ENCODE assay signal across 11 cellular contexts in genomic region chr4:182937268-182938208, GRCh38. TPM values are rescaled to one million over a fixed set of nuclear protein-coding genes. Genes with fewer than 3 reads are reported as not detected.
DNase-seq lines count a peak whose midpoint lies in the region; ATAC-seq, FAIRE-seq and TF ChIP-seq lines count a peak whose summit lies in the region.
"Had no signal": no experiment of that assay in that cellular context is flagged by ENCODE, and none has a peak within 500 bp of the region (broad histone marks: within the 10 kb centered on the region; RNA-seq: fewer than 3 reads in every experiment).

No MANE protein-coding gene starts in this region.

- no peak overlapping the region for H3K27ac ChIP-seq in A549
- no peak overlapping the region for H3K27ac ChIP-seq in PC-3 (ENCODE audit: low read length)
- H3K27ac ChIP-seq: dorsolateral prefrontal cortex had no signal

- no peaks in the 10 kb centered on the region for H3K79me2 ChIP-seq in PC-3 (ENCODE audit: low read length)

- FAIRE-seq in A549 (lab: Jason Lieb, UNC), result no peak

- TF ChIP-seq POLR2A in A549 (IDR thresholded peaks at IDR 0.05; ENCODE audit: low read length), result no peak

- peak; percentile 41 to 62; a peak in 3 of 6 replicates for ATAC-seq in A549
- ATAC-seq in GM19463 (IDR thresholded peaks at IDR 0.05; ENCODE audit: unreplicated experiment), result peak; percentile 26
- ATAC-seq in HG02885 (IDR thresholded peaks at IDR 0.05; ENCODE audit: poor library complexity, unreplicated experiment), result peak; percentile 30
- ATAC-seq in PC-3, result peak; percentile 34

- H4K20me1 ChIP-seq in PC-3 (ENCODE audit: low read length), result no peaks in the 10 kb centered on the region

- WGBS in A549 (ENCODE audit: missing lambda C conversion rate), result 6% methylated on average over 5 of the region's 5 CpGs

- H3K4me1 ChIP-seq in A549, result no peaks in the 10 kb centered on the region
- no peaks in the 10 kb centered on the region for H3K4me1 ChIP-seq in PC-3 (ENCODE audit: insufficient read depth, low read length)

- DNase-seq in A549 (ENCODE audit: low read depth in 1 of 2, low spot score in 1 of 2) (no peak), PC-3 (no peak), NCI-H748 treated with DMSO at 0.1 percent for 48 hours (lab: John Stamatoyannopoulos, UW) (no peak), kidney tubule cell (ENCODE audit: low spot score) (no peak), NCI-H2227 treated with DMSO at 0.1 percent for 48 hours (lab: John Stamatoyannopoulos, UW) (no peak)
- DNase-seq in activated CD4-positive, alpha-beta T cell treated with anti-CD3 and anti-CD28 coated beads for 48 hours, result no peak

- no peak for TF ChIP-seq EP300 in A549 (IDR thresholded peaks at IDR 0.05)

- peak overlapping the region; percentile 95 for H2AFZ ChIP-seq in PC-3 (ENCODE audit: low read length)

- no peaks in the 10 kb centered on the region for H3K36me3 ChIP-seq in PC-3 (ENCODE audit: low read depth, low read length)
- H3K36me3 ChIP-seq: HAP-1, MG63 had no signal

- H3F3A ChIP-seq in PC-3 (ENCODE audit: low read length, unreplicated experiment), result no peaks in the 10 kb centered on the region

- no TSS peak for BruUV-seq in PC-3 (replicated peaks; lab: Mats Ljungman, UMichigan)

- intact Hi-C loops in PC-3 (cut with micrococcal nuclease), result loop anchor here (1.0 to 2.0 kb wide), 3 partner anchors 136 to 325 kb away; no protein-coding TSS in a partner anchor

- no peaks in the 10 kb centered on the region for H3K27me3 ChIP-seq in PC-3 (ENCODE audit: low read length)
- H3K27me3 ChIP-seq: MG63 had no signal

- no peak for TF ChIP-seq CTCF in A549 (IDR thresholded peaks at IDR 0.05)
- TF ChIP-seq CTCF in PC-3 (conservative IDR thresholded peaks at IDR 0.05; ENCODE audit: low read depth, low read length), result no peak

- POLR2A ChIA-PET in A549 (lab: Yijun Ruan, JAX) (interaction anchor here (1.5 kb wide), 1 partner anchor 161 kb away, joined by 3 read pairs; the partner anchor contains the start of gene WWC2), PC-3 (lab: Charles Lee; ENCODE audit: unreplicated experiment) (no interaction called here)

- TF ChIP-seq RAD21 in A549 (conservative IDR thresholded peaks at IDR 0.05 in 1 of 2, IDR thresholded peaks at IDR 0.05 in 1 of 2), result no peak

- CTCF ChIA-PET in A549 (lab: Yijun Ruan, JAX) (interaction anchor here (0.6 to 7.8 kb wide), 28 partner anchors 9 to 471 kb away, joined by 3 to 86 read pairs (median 4); no protein-coding TSS in a partner anchor), PC-3 (lab: Charles Lee) (interaction anchor here (0.7 to 1.0 kb wide), 3 partner anchors 136 to 324 kb away, joined by 3 to 5 read pairs (median 4); no protein-coding TSS in a partner anchor)

- H3K4me2 ChIP-seq in A549 (peak overlapping the region; percentile 63), PC-3 (ENCODE audit: low read length) (peak overlapping the region; percentile 70; the same call in 1 of the 2 replicates)

- no peak overlapping the region for H3K9ac ChIP-seq in PC-3 (ENCODE audit: low read length)

- H3K9me3 ChIP-seq in A549, result no peaks in the 10 kb centered on the region
- H3K9me3 ChIP-seq in PC-3 (ENCODE audit: low read length), result no peaks in the 10 kb centered on the region
- H3K9me3 ChIP-seq: HAP-1, MG63 had no signal

- H3K4me3 ChIP-seq in A549 (no peak overlapping the region), PC-3 (ENCODE audit: low read length) (no peak overlapping the region)
- H3K4me3 ChIP-seq: dorsolateral prefrontal cortex, HAP-1, MG63 had no signal

- H3K9me2 ChIP-seq in PC-3 (replicated peaks; ENCODE audit: low read length), result no peaks in the 10 kb centered on the region

TF ChIP-seq in A549, 52 proteins besides CTCF, POLR2A, EP300 and RAD21:
- no peak for TF ChIP-seq ZNF302 (CRISPR knock-in tag; IDR thresholded peaks at IDR 0.05)
- TF ChIP-seq, protein P1, sequence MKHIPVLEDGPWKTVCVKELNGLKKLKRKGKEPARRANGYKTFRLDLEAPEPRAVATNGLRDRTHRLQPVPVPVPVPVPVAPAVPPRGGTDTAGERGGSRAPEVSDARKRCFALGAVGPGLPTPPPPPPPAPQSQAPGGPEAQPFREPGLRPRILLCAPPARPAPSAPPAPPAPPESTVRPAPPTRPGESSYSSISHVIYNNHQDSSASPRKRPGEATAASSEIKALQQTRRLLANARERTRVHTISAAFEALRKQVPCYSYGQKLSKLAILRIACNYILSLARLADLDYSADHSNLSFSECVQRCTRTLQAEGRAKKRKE (CRISPR knock-in tag; IDR thresholded peaks at IDR 0.05; ENCODE audit: low read depth), result no peak
- TF ChIP-seq BHLHE40 (IDR thresholded peaks at IDR 0.05; ENCODE audit: low read depth, low read length), result no peak
- no peak for TF ChIP-seq BCL3 (IDR thresholded peaks at IDR 0.05)
- no peak for TF ChIP-seq RNF2 (IDR thresholded peaks at IDR 0.05; ENCODE audit: borderline replicate concordance, low read depth)
- TF ChIP-seq RCOR1 (IDR thresholded peaks at IDR 0.05; ENCODE audit: low read depth, low read length), result no peak
- no peak for TF ChIP-seq ESRRA (IDR thresholded peaks at IDR 0.05; ENCODE audit: borderline replicate concordance, low read length)
- TF ChIP-seq POLR2AphosphoS2 (conservative IDR thresholded peaks at IDR 0.05; ENCODE audit: low read length), result no peak
- TF ChIP-seq, protein P2, sequence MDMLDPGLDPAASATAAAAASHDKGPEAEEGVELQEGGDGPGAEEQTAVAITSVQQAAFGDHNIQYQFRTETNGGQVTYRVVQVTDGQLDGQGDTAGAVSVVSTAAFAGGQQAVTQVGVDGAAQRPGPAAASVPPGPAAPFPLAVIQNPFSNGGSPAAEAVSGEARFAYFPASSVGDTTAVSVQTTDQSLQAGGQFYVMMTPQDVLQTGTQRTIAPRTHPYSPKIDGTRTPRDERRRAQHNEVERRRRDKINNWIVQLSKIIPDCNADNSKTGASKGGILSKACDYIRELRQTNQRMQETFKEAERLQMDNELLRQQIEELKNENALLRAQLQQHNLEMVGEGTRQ (IDR thresholded peaks at IDR 0.05), result no peak
- no peak for TF ChIP-seq JUNB (IDR thresholded peaks at IDR 0.05)
- no peak for TF ChIP-seq RARB (CRISPR knock-in tag; IDR thresholded peaks at IDR 0.05)
TF ChIP-seq in A549: peak in this region for 0.

RNA-seq across cellular contexts. Expression of gene DCTD, which starts 20.4 kb away (rescaled TPM):
- polyA plus RNA-seq in A549 (2011; rRNA removed), result 112 TPM in 2 replicates
- 58.5 and 70.6 TPM in 2 replicates for polyA plus RNA-seq in A549 (2012; cell fraction: cytosol; rRNA removed)
- polyA plus RNA-seq in A549 (2012; cell fraction: nucleus; rRNA removed), result 54.2 and 80.8 TPM in 2 replicates
- polyA plus RNA-seq in A549 (2017; fragmentation: RNase III; extraction: RNeasy Plus Mini Kit Qiagen cat#74134 plus additional on column Dnase treatment), result 74.4 to 77.2 TPM (median 76.9 TPM) in 3 replicates
- 51.2 and 53.8 TPM in 2 replicates for polyA minus RNA-seq in A549 (2011; rRNA and poly(A)+ RNA removed)
- total RNA-seq in PC-3 (2014; rRNA removed), result 58.1 and 62.3 TPM in 2 replicates
